ENCODE assay signal across 17 cellular contexts in the genomic region with DNA sequence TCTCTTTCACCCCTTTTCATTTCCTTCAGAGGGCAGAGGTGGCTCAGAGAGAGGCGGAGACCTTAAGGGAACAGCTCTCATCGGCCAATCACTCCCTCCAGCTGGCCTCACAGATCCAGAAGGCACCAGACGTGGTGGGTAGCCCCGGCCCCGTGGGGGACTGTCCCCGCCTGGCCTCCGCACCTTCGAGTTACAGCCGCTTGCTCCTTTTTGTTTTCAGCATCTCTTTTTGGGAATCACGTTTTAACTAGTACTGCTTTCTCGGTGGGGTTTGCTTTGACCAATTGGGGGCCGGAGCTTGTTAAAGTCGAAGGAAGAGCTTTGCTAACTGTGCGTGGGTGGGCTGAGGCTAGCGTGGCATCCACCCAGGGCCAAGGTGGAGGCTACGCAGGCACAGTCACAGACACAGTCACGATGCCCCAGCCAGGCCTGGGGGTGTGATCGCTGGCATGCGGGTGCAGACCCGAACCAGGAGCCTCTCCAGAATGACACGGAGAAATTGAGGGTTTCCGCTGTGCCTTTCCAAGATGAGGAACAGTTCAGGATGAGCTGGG.
DNase-seq lines count a peak whose midpoint lies in the region; ATAC-seq and TF ChIP-seq lines count a peak whose summit lies in the region.
"Had no signal": no experiment of that assay in that cellular context is flagged by ENCODE, and none has a peak within 500 bp of the region (broad histone marks: within the 10 kb centered on the region; RNA-seq: fewer than 3 reads in every experiment).

No MANE protein-coding gene starts in this region.

- H3K27me3 ChIP-seq in BLaER1 treated with 17β-estradiol and CSF1 and Interleukin-3, amounts not matched to agents 10 nM and 100 nM = no peaks in the 10 kb centered on the region
- no peaks in the 10 kb centered on the region for H3K27me3 ChIP-seq in neuronal stem cell (ENCODE audit: control insufficient read depth in 3 of 3, insufficient read depth in 3 of 3, low read depth in 1 of 3, low read length in 3 of 3)
- no peaks in the 10 kb centered on the region for H3K27me3 ChIP-seq in CD4-positive, alpha-beta memory T cell (ENCODE audit: insufficient read depth, low read length)
- H3K27me3 ChIP-seq: colonic mucosa had no signal

- no peak overlapping the region for H3K14ac ChIP-seq in neuronal stem cell (ENCODE audit: low read length)

- H2AFZ ChIP-seq in neuronal stem cell (ENCODE audit: low read length) = peak overlapping the region; percentile 4

- DNase-seq in WTC11 (ENCODE audit: low spot score) = peak; percentile 22
- peak; percentile 27 for DNase-seq in fibroblast of pulmonary artery (ENCODE audit: low read depth)
- DNase-seq in neuronal stem cell (ENCODE audit: low spot score) = no peak
- no peak for DNase-seq in CD4-positive, alpha-beta memory T cell
- DNase-seq in stimulated activated naive CD8-positive, alpha-beta T cell treated with anti-CD3 and anti-CD28 coated beads, Interleukin-15, amount 100 ng/mL, for 72 hours = no peak
- DNase-seq in NK-92 treated with Interleukin-12 subunit alpha and Interleukin-12 subunit beta, amount 100 ng/mL, for 24 hours (lab: John Stamatoyannopoulos, UW) = no peak
- DNase-seq in DMS 273 (lab: John Stamatoyannopoulos, UW; ENCODE audit: unreplicated experiment) = no peak
- DNase-seq: activated CD8-positive, alpha-beta memory T cell treated with anti-CD3 and anti-CD28 coated beads, Interleukin-2, amount 50 U/mL, for 48 hours; colonic mucosa; foreskin fibroblast; KBM-7; kidney; NCI-H1694 treated with DMSO at 0.1 percent for 48 hours; stimulated activated CD8-positive, alpha-beta memory T cell treated with anti-CD3 and anti-CD28 coated beads, Interleukin-4, amount 100 ng/mL, for 48 hours had no signal

- WGBS in neuronal stem cell (ENCODE audit: extremely low coverage in 2 of 2, insufficient read length in 2 of 2, insufficient replicate concordance in 1 of 2), 2 donors = no CpG with 5 or more reads among the region's 22 CpGs

- no peak overlapping the region for H2BK120ac ChIP-seq in neuronal stem cell (ENCODE audit: low read depth, low read length)

- no peak overlapping the region for H2AK5ac ChIP-seq in neuronal stem cell (ENCODE audit: low read depth, low read length)

- no peak overlapping the region for H3K4me3 Mint-ChIP-seq in WTC11
- no peak overlapping the region for H3K4me3 Mint-ChIP-seq in CD4-positive, alpha-beta memory T cell
- H3K4me3 Mint-ChIP-seq in stimulated activated naive CD8-positive, alpha-beta T cell treated with anti-CD3 and anti-CD28 coated beads, Interleukin-15, amount 100 ng/mL, for 72 hours = no peak overlapping the region
- H3K4me3 Mint-ChIP-seq: activated naive CD8-positive, alpha-beta T cell; natural killer cell treated with Interleukin-12 subunit alpha and Interleukin-12 subunit beta and Interleukin-15 and Interleukin-18, amount 100 ng/mL, for 72 hours had no signal

- no peak overlapping the region for H3K18ac ChIP-seq in neuronal stem cell (ENCODE audit: low read length)

- H3K4me1 Mint-ChIP-seq in WTC11 = peaks cover 11% of the 10 kb centered on the region
- no peaks in the 10 kb centered on the region for H3K4me1 Mint-ChIP-seq in CD4-positive, alpha-beta memory T cell
- H3K4me1 Mint-ChIP-seq in stimulated activated naive CD8-positive, alpha-beta T cell treated with anti-CD3 and anti-CD28 coated beads, Interleukin-15, amount 100 ng/mL, for 72 hours = no peaks in the 10 kb centered on the region

- H3K4ac ChIP-seq in neuronal stem cell (ENCODE audit: low read length) = no peak overlapping the region

- H3K36me3 ChIP-seq in BLaER1 treated with 17β-estradiol and CSF1 and Interleukin-3, amounts not matched to agents 10 nM and 100 nM = peaks cover 76 to 100% (median 94%) of the 10 kb centered on the region in 11 experiments
- peaks cover 11 to 44% of the 10 kb centered on the region in 2 donors for H3K36me3 ChIP-seq in neuronal stem cell (replicated peaks in 1 of 2; ENCODE audit: control insufficient read depth in 2 of 2, insufficient read depth in 2 of 2, low read length in 2 of 2)
- H3K36me3 ChIP-seq in CD4-positive, alpha-beta memory T cell (ENCODE audit: insufficient read depth, low read length) = no peaks in the 10 kb centered on the region
- H3K36me3 ChIP-seq: colonic mucosa had no signal

- H3K4me3 ChIP-seq in BLaER1 treated with 17β-estradiol and CSF1 and Interleukin-3, amounts not matched to agents 10 nM and 100 nM = no peak overlapping the region
- H3K4me3 ChIP-seq in fibroblast of pulmonary artery (replicated peaks; ENCODE audit: low read depth, low read length) (no peak overlapping the region), neuronal stem cell (ENCODE audit: low read length in 2 of 2) (no peak overlapping the region)
- no peak overlapping the region for H3K4me3 ChIP-seq in CD4-positive, alpha-beta memory T cell (ENCODE audit: low read length in 2 of 2)
- H3K4me3 ChIP-seq: colonic mucosa had no signal

- no peak overlapping the region for H3K9ac ChIP-seq in BLaER1 treated with 17β-estradiol and CSF1 and Interleukin-3, amounts not matched to agents 10 nM and 100 nM
- no peak overlapping the region for H3K9ac ChIP-seq in neuronal stem cell (ENCODE audit: low read depth, low read length, poor library complexity)

- peak overlapping the region; percentile 84 for H3K27ac Mint-ChIP-seq in WTC11
- H3K27ac Mint-ChIP-seq in CD4-positive, alpha-beta memory T cell = no peak overlapping the region
- no peak overlapping the region for H3K27ac Mint-ChIP-seq in stimulated activated naive CD8-positive, alpha-beta T cell treated with anti-CD3 and anti-CD28 coated beads, Interleukin-15, amount 100 ng/mL, for 72 hours
- H3K27ac Mint-ChIP-seq: activated naive CD8-positive, alpha-beta T cell; natural killer cell treated with Interleukin-12 subunit alpha and Interleukin-12 subunit beta and Interleukin-15 and Interleukin-18, amount 100 ng/mL, for 72 hours had no signal

- H2BK5ac ChIP-seq in neuronal stem cell (ENCODE audit: low read length) = no peak overlapping the region

- no peaks in the 10 kb centered on the region for H3K9me3 Mint-ChIP-seq in WTC11
- H3K9me3 Mint-ChIP-seq in CD4-positive, alpha-beta memory T cell = no peaks in the 10 kb centered on the region
- H3K9me3 Mint-ChIP-seq in stimulated activated naive CD8-positive, alpha-beta T cell treated with anti-CD3 and anti-CD28 coated beads, Interleukin-15, amount 100 ng/mL, for 72 hours = no peaks in the 10 kb centered on the region
- H3K9me3 Mint-ChIP-seq: natural killer cell treated with Interleukin-12 subunit alpha and Interleukin-12 subunit beta and Interleukin-15 and Interleukin-18, amount 100 ng/mL, for 72 hours had no signal

- no peak overlapping the region for H2BK12ac ChIP-seq in neuronal stem cell (ENCODE audit: low read length)

- H3K27ac ChIP-seq in BLaER1 treated with 17β-estradiol and CSF1 and Interleukin-3, amounts not matched to agents 10 nM and 100 nM = peak overlapping the region in 7 of 11 experiments; percentile 13 to 51 (median 30); a peak in 6 of 22 replicates
- no peak overlapping the region for H3K27ac ChIP-seq in neuronal stem cell (replicated peaks; ENCODE audit: low read length)
- no peak overlapping the region for H3K27ac ChIP-seq in CD4-positive, alpha-beta memory T cell (ENCODE audit: low read depth, low read length)
- H3K27ac ChIP-seq: colonic mucosa had no signal

- H3K23ac ChIP-seq in neuronal stem cell (ENCODE audit: low read depth, low read length, poor library complexity) = no peak overlapping the region

- peaks cover 0 to 18% (median 12%) of the 10 kb centered on the region in 10 experiments; a peak in 16 of 20 replicates for H3K4me1 ChIP-seq in BLaER1 treated with 17β-estradiol and CSF1 and Interleukin-3, amounts not matched to agents 10 nM and 100 nM
- H3K4me1 ChIP-seq in neuronal stem cell (ENCODE audit: control insufficient read depth in 2 of 2, insufficient read depth in 1 of 2, low read depth in 1 of 2, low read length in 2 of 2) = peaks cover 2 to 15% of the 10 kb centered on the region in 2 donors
- no peaks in the 10 kb centered on the region for H3K4me1 ChIP-seq in CD4-positive, alpha-beta memory T cell (ENCODE audit: insufficient read depth, low read length)
- H3K4me1 ChIP-seq: colonic mucosa had no signal

- no peaks in the 10 kb centered on the region for H3K79me1 ChIP-seq in neuronal stem cell (ENCODE audit: low read depth, low read length)

- TF ChIP-seq CTCF in WTC11 (IDR thresholded peaks at IDR 0.05) = no peak
- no peak for TF ChIP-seq CTCF in fibroblast of pulmonary artery (IDR thresholded peaks at IDR 0.05; ENCODE audit: low read length, missing control alignments)

- H4K91ac ChIP-seq in neuronal stem cell (ENCODE audit: low read depth, low read length, poor library complexity) = no peak overlapping the region

- peaks cover 0 to 17% (median 0%) of the 10 kb centered on the region in 11 experiments; a peak in 7 of 22 replicates for H4K20me1 ChIP-seq in BLaER1 treated with 17β-estradiol and CSF1 and Interleukin-3, amounts not matched to agents 10 nM and 100 nM

- peaks cover 38% of the 10 kb centered on the region for H3K36me3 Mint-ChIP-seq in WTC11
- H3K36me3 Mint-ChIP-seq in CD4-positive, alpha-beta memory T cell = peaks cover 13 to 23% of the 10 kb centered on the region in 2 donors
- H3K36me3 Mint-ChIP-seq: natural killer cell treated with Interleukin-12 subunit alpha and Interleukin-12 subunit beta and Interleukin-15 and Interleukin-18, amount 100 ng/mL, for 72 hours had no signal

- intact Hi-C loops in CD4-positive, alpha-beta memory T cell (cut with micrococcal nuclease) = no loop called here

- ATAC-seq in WTC11 = peak; percentile 76
- ATAC-seq in stimulated activated naive CD8-positive, alpha-beta T cell treated with anti-CD3 and anti-CD28 coated beads, Interleukin-15, amount 100 ng/mL, for 72 hours = no peak
- ATAC-seq: natural killer cell treated with Interleukin-12 subunit alpha and Interleukin-12 subunit beta and Interleukin-15 and Interleukin-18, amount 100 ng/mL, for 72 hours had no signal

- CTCF ChIA-PET in WTC11 (lab: Charles Lee) = interaction anchor here (0.6 to 1.1 kb wide), 2 partner anchors 62 to 66 kb away, joined by 3 read pairs; no protein-coding TSS in a partner anchor
- CTCF ChIA-PET in CD4-positive, alpha-beta memory T cell (lab: Charles Lee; ENCODE audit: partially characterized antibody) = no interaction called here

- POLR2A ChIA-PET in WTC11 (lab: Charles Lee) = no interaction called here
- POLR2A ChIA-PET in CD4-positive, alpha-beta memory T cell (lab: Charles Lee; ENCODE audit: partially characterized antibody) = no interaction called here

- no peak overlapping the region for H2BK15ac ChIP-seq in neuronal stem cell (ENCODE audit: low read length)

- H3K4me2 ChIP-seq in BLaER1 treated with 17β-estradiol and CSF1 and Interleukin-3, amounts not matched to agents 10 nM and 100 nM = no peak overlapping the region
- no peak overlapping the region for H3K4me2 ChIP-seq in neuronal stem cell (ENCODE audit: insufficient read depth, low read length, poor library complexity, severe bottlenecking)

- no peaks in the 10 kb centered on the region for H3K9me3 ChIP-seq in BLaER1 treated with 17β-estradiol and CSF1 and Interleukin-3, amounts not matched to agents 10 nM and 100 nM (replicated peaks in 1 of 11)
- no peaks in the 10 kb centered on the region for H3K9me3 ChIP-seq in neuronal stem cell (replicated peaks in 1 of 2; ENCODE audit: control insufficient read depth in 2 of 2, insufficient read depth in 1 of 2, low read depth in 1 of 2, low read length in 2 of 2)
- H3K9me3 ChIP-seq in CD4-positive, alpha-beta memory T cell (ENCODE audit: control insufficient read depth in 1 of 2, low read length in 2 of 2) = no peaks in the 10 kb centered on the region
- H3K9me3 ChIP-seq: colonic mucosa had no signal

- no peak overlapping the region for H4K8ac ChIP-seq in neuronal stem cell (ENCODE audit: low read depth, low read length)

- H3K27me3 Mint-ChIP-seq in WTC11 (ENCODE audit: low read depth) = no peaks in the 10 kb centered on the region
- H3K27me3 Mint-ChIP-seq in CD4-positive, alpha-beta memory T cell = no peaks in the 10 kb centered on the region
- no peaks in the 10 kb centered on the region for H3K27me3 Mint-ChIP-seq in stimulated activated naive CD8-positive, alpha-beta T cell treated with anti-CD3 and anti-CD28 coated beads, Interleukin-15, amount 100 ng/mL, for 72 hours
- H3K27me3 Mint-ChIP-seq: activated naive CD8-positive, alpha-beta T cell; natural killer cell treated with Interleukin-12 subunit alpha and Interleukin-12 subunit beta and Interleukin-15 and Interleukin-18, amount 100 ng/mL, for 72 hours had no signal

Comparison
In these comparisons a context has a peak if more than half of its experiments do, and no peak if none do; other contexts are left out.
1. H3K27ac ChIP-seq: peak in BLaER1 treated with 17β-estradiol and CSF1 and Interleukin-3, amounts not matched to agents 10 nM and 100 nM (7 of 11); none in neuronal stem cell (single experiment) and CD4-positive, alpha-beta memory T cell (single experiment).
2. DNase-seq: peak in WTC11 (single experiment) and fibroblast of pulmonary artery (single experiment); none in neuronal stem cell (single experiment), CD4-positive, alpha-beta memory T cell (0 of 5), stimulated activated naive CD8-positive, alpha-beta T cell treated with anti-CD3 and anti-CD28 coated beads, Interleukin-15, amount 100 ng/mL, for 72 hours (0 of 2), NK-92 treated with Interleukin-12 subunit alpha and Interleukin-12 subunit beta, amount 100 ng/mL, for 24 hours (single experiment) and DMS 273 (single experiment).